Comparison of ENCODE assay signal across 1 cellular context in the genomic region with DNA sequence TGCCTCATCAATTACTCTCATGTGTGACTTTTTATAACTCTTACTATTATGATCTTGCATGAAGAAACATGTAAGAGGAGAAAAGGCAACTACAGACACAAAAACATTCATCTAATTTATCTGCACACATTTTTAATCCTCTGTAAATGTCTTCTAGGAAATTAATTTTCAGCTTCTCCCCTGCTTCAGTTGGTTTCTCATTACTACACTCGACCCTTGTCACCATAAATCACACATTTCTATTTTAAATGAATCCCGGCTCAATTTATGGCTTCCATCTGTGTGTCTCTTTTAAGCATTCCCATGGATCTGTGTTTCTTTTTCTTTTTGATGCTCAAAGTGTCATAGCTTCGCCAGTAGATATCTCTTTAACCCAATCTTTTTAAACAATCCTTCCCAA.
TF ChIP-seq lines count a peak whose summit lies in the region.

No MANE protein-coding gene starts in this region.

TF ChIP-seq in GM23338, 12 proteins besides CTCF, POLR2A, EP300 and RAD21 (continued from another document):
- TF ChIP-seq, protein P1, sequence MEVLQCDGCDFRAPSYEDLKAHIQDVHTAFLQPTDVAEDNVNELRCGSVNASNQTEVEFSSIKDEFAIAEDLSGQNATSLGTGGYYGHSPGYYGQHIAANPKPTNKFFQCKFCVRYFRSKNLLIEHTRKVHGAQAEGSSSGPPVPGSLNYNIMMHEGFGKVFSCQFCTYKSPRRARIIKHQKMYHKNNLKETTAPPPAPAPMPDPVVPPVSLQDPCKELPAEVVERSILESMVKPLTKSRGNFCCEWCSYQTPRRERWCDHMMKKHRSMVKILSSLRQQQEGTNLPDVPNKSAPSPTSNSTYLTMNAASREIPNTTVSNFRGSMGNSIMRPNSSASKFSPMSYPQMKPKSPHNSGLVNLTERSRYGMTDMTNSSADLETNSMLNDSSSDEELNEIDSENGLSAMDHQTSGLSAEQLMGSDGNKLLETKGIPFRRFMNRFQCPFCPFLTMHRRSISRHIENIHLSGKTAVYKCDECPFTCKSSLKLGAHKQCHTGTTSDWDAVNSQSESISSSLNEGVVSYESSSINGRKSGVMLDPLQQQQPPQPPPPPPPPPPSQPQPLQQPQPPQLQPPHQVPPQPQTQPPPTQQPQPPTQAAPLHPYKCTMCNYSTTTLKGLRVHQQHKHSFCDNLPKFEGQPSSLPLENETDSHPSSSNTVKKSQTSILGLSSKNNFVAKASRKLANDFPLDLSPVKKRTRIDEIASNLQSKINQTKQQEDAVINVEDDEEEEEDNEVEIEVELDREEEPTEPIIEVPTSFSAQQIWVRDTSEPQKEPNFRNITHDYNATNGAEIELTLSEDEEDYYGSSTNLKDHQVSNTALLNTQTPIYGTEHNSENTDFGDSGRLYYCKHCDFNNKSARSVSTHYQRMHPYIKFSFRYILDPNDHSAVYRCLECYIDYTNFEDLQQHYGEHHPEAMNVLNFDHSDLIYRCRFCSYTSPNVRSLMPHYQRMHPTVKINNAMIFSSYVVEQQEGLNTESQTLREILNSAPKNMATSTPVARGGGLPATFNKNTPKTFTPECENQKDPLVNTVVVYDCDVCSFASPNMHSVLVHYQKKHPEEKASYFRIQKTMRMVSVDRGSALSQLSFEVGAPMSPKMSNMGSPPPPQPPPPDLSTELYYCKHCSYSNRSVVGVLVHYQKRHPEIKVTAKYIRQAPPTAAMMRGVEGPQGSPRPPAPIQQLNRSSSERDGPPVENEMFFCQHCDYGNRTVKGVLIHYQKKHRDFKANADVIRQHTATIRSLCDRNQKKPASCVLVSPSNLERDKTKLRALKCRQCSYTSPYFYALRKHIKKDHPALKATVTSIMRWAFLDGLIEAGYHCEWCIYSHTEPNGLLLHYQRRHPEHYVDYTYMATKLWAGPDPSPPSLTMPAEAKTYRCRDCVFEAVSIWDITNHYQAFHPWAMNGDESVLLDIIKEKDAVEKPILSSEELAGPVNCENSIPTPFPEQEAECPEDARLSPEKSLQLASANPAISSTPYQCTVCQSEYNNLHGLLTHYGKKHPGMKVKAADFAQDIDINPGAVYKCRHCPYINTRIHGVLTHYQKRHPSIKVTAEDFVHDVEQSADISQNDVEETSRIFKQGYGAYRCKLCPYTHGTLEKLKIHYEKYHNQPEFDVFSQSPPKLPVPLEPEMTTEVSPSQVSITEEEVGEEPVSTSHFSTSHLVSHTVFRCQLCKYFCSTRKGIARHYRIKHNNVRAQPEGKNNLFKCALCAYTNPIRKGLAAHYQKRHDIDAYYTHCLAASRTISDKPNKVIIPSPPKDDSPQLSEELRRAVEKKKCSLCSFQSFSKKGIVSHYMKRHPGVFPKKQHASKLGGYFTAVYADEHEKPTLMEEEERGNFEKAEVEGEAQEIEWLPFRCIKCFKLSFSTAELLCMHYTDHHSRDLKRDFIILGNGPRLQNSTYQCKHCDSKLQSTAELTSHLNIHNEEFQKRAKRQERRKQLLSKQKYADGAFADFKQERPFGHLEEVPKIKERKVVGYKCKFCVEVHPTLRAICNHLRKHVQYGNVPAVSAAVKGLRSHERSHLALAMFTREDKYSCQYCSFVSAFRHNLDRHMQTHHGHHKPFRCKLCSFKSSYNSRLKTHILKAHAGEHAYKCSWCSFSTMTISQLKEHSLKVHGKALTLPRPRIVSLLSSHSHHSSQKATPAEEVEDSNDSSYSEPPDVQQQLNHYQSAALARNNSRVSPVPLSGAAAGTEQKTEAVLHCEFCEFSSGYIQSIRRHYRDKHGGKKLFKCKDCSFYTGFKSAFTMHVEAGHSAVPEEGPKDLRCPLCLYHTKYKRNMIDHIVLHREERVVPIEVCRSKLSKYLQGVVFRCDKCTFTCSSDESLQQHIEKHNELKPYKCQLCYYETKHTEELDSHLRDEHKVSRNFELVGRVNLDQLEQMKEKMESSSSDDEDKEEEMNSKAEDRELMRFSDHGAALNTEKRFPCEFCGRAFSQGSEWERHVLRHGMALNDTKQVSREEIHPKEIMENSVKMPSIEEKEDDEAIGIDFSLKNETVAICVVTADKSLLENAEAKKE (CRISPR knock-in tag; IDR thresholded peaks at IDR 0.05), result no peak
- TF ChIP-seq STAT1 (IDR thresholded peaks at IDR 0.05; ENCODE audit: unreplicated experiment) (no peak), NANOG (IDR thresholded peaks at IDR 0.05; ENCODE audit: borderline replicate concordance) (no peak), JUNB (IDR thresholded peaks at IDR 0.05; ENCODE audit: unreplicated experiment) (no peak), EZH2phosphoT487 (IDR thresholded peaks at IDR 0.05; ENCODE audit: unreplicated experiment) (no peak), ZNF114 (CRISPR knock-in tag; IDR thresholded peaks at IDR 0.05) (no peak), ZNF331 (CRISPR knock-in tag; IDR thresholded peaks at IDR 0.05; ENCODE audit: low read depth) (no peak), POLR2AphosphoS5 (IDR thresholded peaks at IDR 0.05; ENCODE audit: low read depth) (no peak)
- TF ChIP-seq, protein P2, sequence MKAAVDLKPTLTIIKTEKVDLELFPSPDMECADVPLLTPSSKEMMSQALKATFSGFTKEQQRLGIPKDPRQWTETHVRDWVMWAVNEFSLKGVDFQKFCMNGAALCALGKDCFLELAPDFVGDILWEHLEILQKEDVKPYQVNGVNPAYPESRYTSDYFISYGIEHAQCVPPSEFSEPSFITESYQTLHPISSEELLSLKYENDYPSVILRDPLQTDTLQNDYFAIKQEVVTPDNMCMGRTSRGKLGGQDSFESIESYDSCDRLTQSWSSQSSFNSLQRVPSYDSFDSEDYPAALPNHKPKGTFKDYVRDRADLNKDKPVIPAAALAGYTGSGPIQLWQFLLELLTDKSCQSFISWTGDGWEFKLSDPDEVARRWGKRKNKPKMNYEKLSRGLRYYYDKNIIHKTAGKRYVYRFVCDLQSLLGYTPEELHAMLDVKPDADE (IDR thresholded peaks at IDR 0.05), result no peak
TF ChIP-seq in GM23338: peak in this region for 0.
